Comparison of ENCODE assay signal across 26 cellular contexts in the genomic region with DNA sequence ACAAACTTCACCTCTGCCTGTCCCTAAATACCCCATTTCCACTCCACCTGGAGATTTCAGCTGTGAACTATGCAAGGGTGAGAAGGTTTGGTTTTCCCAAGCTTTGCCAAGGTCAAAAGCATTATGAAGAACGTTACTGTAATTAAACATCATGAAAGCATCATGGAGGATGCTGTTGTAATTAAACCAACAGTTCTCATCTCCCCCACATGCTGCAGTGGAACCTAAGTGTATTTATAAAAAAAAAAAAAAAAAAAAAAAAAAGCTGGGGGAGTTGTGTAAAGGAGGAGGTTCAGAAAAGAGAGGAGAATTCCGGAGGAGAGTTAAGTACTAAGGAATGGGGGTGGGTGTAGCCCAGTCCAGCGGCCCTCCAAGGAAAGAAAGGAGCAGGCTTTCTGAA.
DNase-seq lines count a peak whose midpoint lies in the region; ATAC-seq and TF ChIP-seq lines count a peak whose summit lies in the region.
"Had no signal": no experiment of that assay in that cellular context is flagged by ENCODE, and none has a peak within 500 bp of the region (broad histone marks: within the 10 kb centered on the region; RNA-seq: fewer than 3 reads in every experiment).

No MANE protein-coding gene starts in this region.

- peaks cover 3% of the 10 kb centered on the region for H3K9me3 ChIP-seq in left ventricle myocardium inferior (replicated peaks)
- H3K9me3 ChIP-seq: BE2C, HAP-1, SJSA1 had no signal

- no peak overlapping the region for H3K56ac ChIP-seq in mesendoderm (ENCODE audit: low read length)

- H3K27me3 ChIP-seq in left ventricle myocardium inferior (ENCODE audit: low read depth) (no peaks in the 10 kb centered on the region), mesendoderm (ENCODE audit: insufficient read depth, low read length, poor library complexity) (no peaks in the 10 kb centered on the region)
- H3K27me3 ChIP-seq: BE2C, SJSA1 had no signal

- no peak overlapping the region for H4K5ac ChIP-seq in mesendoderm (ENCODE audit: low read length)

- TF ChIP-seq CTCF in left ventricle myocardium inferior (IDR thresholded peaks at IDR 0.05; ENCODE audit: borderline replicate concordance) = no peak
- TF ChIP-seq CTCF in endothelial cell (IDR thresholded peaks at IDR 0.05; ENCODE audit: unreplicated experiment) = no peak

- H3K27me3 Mint-ChIP-seq in endothelial cell (ENCODE audit: unreplicated experiment) = peaks cover 3% of the 10 kb centered on the region
- H3K27me3 Mint-ChIP-seq in activated T-helper 1 cell treated with anti-CD3 and anti-CD28 coated beads, Interleukin-12 subunit alpha, Interleukin-12 subunit beta, Interleukin-2, Interleukin-4 antibody, amounts not matched to agents 30 ng/mL and 10 ng/mL and 1 ng/mL, durations not matched to agents 14 hours and 24 hours and 36 hours (ENCODE audit: insufficient read depth) = peaks cover 2% of the 10 kb centered on the region

- H3K4me1 ChIP-seq in left ventricle myocardium inferior (peaks cover 26% of the 10 kb centered on the region), mesendoderm (ENCODE audit: control insufficient read depth, low read depth, low read length) (peaks cover 4% of the 10 kb centered on the region)
- H3K4me1 ChIP-seq: SJSA1 had no signal

- H3K36me3 ChIP-seq in left ventricle myocardium inferior = no peaks in the 10 kb centered on the region
- no peaks in the 10 kb centered on the region for H3K36me3 ChIP-seq in mesendoderm (ENCODE audit: control insufficient read depth, insufficient read depth, low read length)
- H3K36me3 ChIP-seq: BE2C, HAP-1, SJSA1 had no signal

- intact Hi-C loops in left ventricle myocardium inferior (cut with micrococcal nuclease) = no loop called here
- intact Hi-C loops in left cardiac atrium (cut with DNase I) = no loop called here
- intact Hi-C loops in activated T-helper 1 cell treated with anti-CD3 and anti-CD28 coated beads, Interleukin-12 subunit alpha, Interleukin-12 subunit beta, Interleukin-2, Interleukin-4 antibody, amounts not matched to agents 30 ng/mL and 10 ng/mL and 1 ng/mL, durations not matched to agents 14 hours and 24 hours and 36 hours (cut with micrococcal nuclease) = no loop called here

- no peak overlapping the region for H3K4me3 ChIP-seq in left ventricle myocardium inferior
- no peak overlapping the region for H3K4me3 ChIP-seq in mesendoderm (ENCODE audit: low read length)
- H3K4me3 ChIP-seq: GM23248, HAP-1, SJSA1 had no signal

- no peak overlapping the region for H3K4ac ChIP-seq in mesendoderm (ENCODE audit: low read depth, low read length)

- H3K18ac ChIP-seq in mesendoderm (ENCODE audit: low read length) = no peak overlapping the region

- H3K9ac ChIP-seq in mesendoderm (ENCODE audit: low read length) = no peak overlapping the region
- H3K9ac ChIP-seq: GM23248 had no signal

- no peaks in the 10 kb centered on the region for H3K79me2 ChIP-seq in mesendoderm (ENCODE audit: control insufficient read depth, insufficient read depth, low read length)

- no peak for ATAC-seq in left cardiac atrium

- no peak overlapping the region for H2BK15ac ChIP-seq in mesendoderm (replicated peaks; ENCODE audit: low read depth)

- peak overlapping the region; percentile 15 for H4K8ac ChIP-seq in mesendoderm (ENCODE audit: low read depth, low read length)

- no peaks in the 10 kb centered on the region for H3K9me3 Mint-ChIP-seq in endothelial cell (ENCODE audit: unreplicated experiment)
- peaks cover 9% of the 10 kb centered on the region for H3K9me3 Mint-ChIP-seq in activated T-helper 1 cell treated with anti-CD3 and anti-CD28 coated beads, Interleukin-12 subunit alpha, Interleukin-12 subunit beta, Interleukin-2, Interleukin-4 antibody, amounts not matched to agents 30 ng/mL and 10 ng/mL and 1 ng/mL, durations not matched to agents 14 hours and 24 hours and 36 hours

- DNase-seq in left ventricle myocardium inferior = no peak
- no peak for DNase-seq in left cardiac atrium
- no peak for DNase-seq in endothelial cell (ENCODE audit: low spot score)
- no peak for DNase-seq in mesendoderm
- no peak for DNase-seq in caudate nucleus (lab: John Stamatoyannopoulos, UW)
- no peak for DNase-seq in DMS79 (lab: John Stamatoyannopoulos, UW)
- no peak for DNase-seq in NCI-H187 treated with DMSO at 0.1 percent for 48 hours (lab: John Stamatoyannopoulos, UW)
- no peak for DNase-seq in activated T-helper 1 cell treated with anti-CD3 and anti-CD28 coated beads, Interleukin-12 subunit alpha, Interleukin-12 subunit beta, Interleukin-2, Interleukin-4 antibody, amounts not matched to agents 30 ng/mL and 10 ng/mL and 1 ng/mL, durations not matched to agents 14 hours and 24 hours and 36 hours (ENCODE audit: low spot score)
- DNase-seq: ACHN, BE2C, GM23248, NCI-H1092, NCI-H1417 treated with DMSO at 0.1 percent for 48 hours, NCI-H1694 treated with DMSO at 0.1 percent for 48 hours, NCI-H2081 treated with DMSO at 0.1 percent for 48 hours, NCI-H2171, NCI-H226, NCI-H510A, NCI-H69, Right ventricle myocardium superior, RPMI8226 had no signal

- H3K36me3 Mint-ChIP-seq in endothelial cell (ENCODE audit: low read depth, unreplicated experiment) = no peaks in the 10 kb centered on the region
- H3K36me3 Mint-ChIP-seq in activated T-helper 1 cell treated with anti-CD3 and anti-CD28 coated beads, Interleukin-12 subunit alpha, Interleukin-12 subunit beta, Interleukin-2, Interleukin-4 antibody, amounts not matched to agents 30 ng/mL and 10 ng/mL and 1 ng/mL, durations not matched to agents 14 hours and 24 hours and 36 hours (ENCODE audit: low read depth) = peaks cover 2% of the 10 kb centered on the region
- H3K36me3 Mint-ChIP-seq: CD14-positive monocyte, IgD-negative memory B cell had no signal

- H3K79me1 ChIP-seq in mesendoderm (ENCODE audit: low read length) = no peaks in the 10 kb centered on the region

- no peak overlapping the region for H3K4me3 Mint-ChIP-seq in endothelial cell (ENCODE audit: unreplicated experiment)
- no peak overlapping the region for H3K4me3 Mint-ChIP-seq in activated T-helper 1 cell treated with anti-CD3 and anti-CD28 coated beads, Interleukin-12 subunit alpha, Interleukin-12 subunit beta, Interleukin-2, Interleukin-4 antibody, amounts not matched to agents 30 ng/mL and 10 ng/mL and 1 ng/mL, durations not matched to agents 14 hours and 24 hours and 36 hours
- H3K4me3 Mint-ChIP-seq: CD14-positive monocyte had no signal

- peaks cover 17% of the 10 kb centered on the region for H3K4me1 Mint-ChIP-seq in endothelial cell (ENCODE audit: unreplicated experiment)
- peaks cover 5% of the 10 kb centered on the region for H3K4me1 Mint-ChIP-seq in activated T-helper 1 cell treated with anti-CD3 and anti-CD28 coated beads, Interleukin-12 subunit alpha, Interleukin-12 subunit beta, Interleukin-2, Interleukin-4 antibody, amounts not matched to agents 30 ng/mL and 10 ng/mL and 1 ng/mL, durations not matched to agents 14 hours and 24 hours and 36 hours (ENCODE audit: low read depth)

- H2BK5ac ChIP-seq in mesendoderm (ENCODE audit: low read length) = no peak overlapping the region

- peak overlapping the region; percentile 42 for H3K27ac Mint-ChIP-seq in endothelial cell (ENCODE audit: unreplicated experiment)
- H3K27ac Mint-ChIP-seq in activated T-helper 1 cell treated with anti-CD3 and anti-CD28 coated beads, Interleukin-12 subunit alpha, Interleukin-12 subunit beta, Interleukin-2, Interleukin-4 antibody, amounts not matched to agents 30 ng/mL and 10 ng/mL and 1 ng/mL, durations not matched to agents 14 hours and 24 hours and 36 hours = no peak overlapping the region

- H3K27ac ChIP-seq in left ventricle myocardium inferior (replicated peaks) (peak overlapping the region; percentile 13), mesendoderm (ENCODE audit: low read depth, low read length) (no peak overlapping the region), caudate nucleus (ENCODE audit: low read depth, low read length) (no peak overlapping the region)
- H3K27ac ChIP-seq: 22Rv1, GM23248, SJSA1 had no signal

- H2BK120ac ChIP-seq in mesendoderm (ENCODE audit: low read depth, low read length) = no peak overlapping the region

- no peak overlapping the region for H3K4me2 ChIP-seq in mesendoderm (ENCODE audit: low read length)

- no peak overlapping the region for H2AK5ac ChIP-seq in mesendoderm (ENCODE audit: low read length)

- no peak overlapping the region for H3K23ac ChIP-seq in mesendoderm (ENCODE audit: low read length)

- no CpG with 5 or more reads among the region's 3 CpGs for WGBS in mesendoderm (ENCODE audit: extremely low coverage, insufficient coverage, low lambda C conversion rate)
